In the genomic region with DNA sequence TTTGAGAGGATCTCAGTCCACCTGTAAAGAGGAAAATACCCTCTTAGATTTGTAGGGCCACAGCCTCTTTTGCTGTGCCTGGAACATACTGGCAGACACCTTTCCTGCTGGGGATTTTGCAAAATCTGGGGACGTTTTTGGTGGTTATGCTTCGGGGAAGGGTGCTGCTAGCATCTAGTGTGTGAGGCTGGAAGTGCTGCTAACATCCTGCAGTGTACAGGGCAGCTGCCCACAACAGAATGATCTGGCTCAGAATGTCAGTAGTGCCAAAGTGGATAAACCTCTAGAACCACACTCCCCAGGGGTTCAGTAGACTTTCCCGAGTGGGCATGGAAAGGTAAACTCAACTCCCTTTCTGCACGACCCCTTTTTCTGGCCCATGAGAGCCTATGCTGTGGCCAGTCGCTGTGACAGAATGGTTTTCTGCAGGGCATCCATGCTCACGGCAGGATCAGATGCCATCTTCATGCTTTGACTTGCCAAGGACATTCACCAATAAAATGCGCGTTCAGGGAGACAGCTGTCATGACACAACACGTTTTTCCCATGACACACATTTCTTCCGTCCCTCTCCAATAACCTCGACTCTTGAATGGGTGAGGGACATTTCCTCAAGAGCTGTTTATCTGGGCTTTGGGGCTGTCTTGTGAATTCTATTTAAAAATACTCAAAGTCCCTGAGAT, we compare ENCODE assay signal across 2 cellular contexts.
TF ChIP-seq lines count a peak whose summit lies in the region.

No MANE protein-coding gene starts in this region.

TF ChIP-seq in GM12878, 131 proteins besides CTCF, POLR2A, EP300 and RAD21:
- TF ChIP-seq IKZF1 (conservative IDR thresholded peaks at IDR 0.05), result no peak
- peak; percentile 10; the same call in 1 of the 2 replicates for TF ChIP-seq SMC3 (IDR thresholded peaks at IDR 0.05; ENCODE audit: borderline replicate concordance, low read length)

TF ChIP-seq in H1, 55 proteins besides CTCF, POLR2A, EP300 and RAD21:
- TF ChIP-seq ZNF274 (IDR thresholded peaks at IDR 0.05; ENCODE audit: borderline replicate concordance, extremely low read depth, low read length) (no peak), POLR2AphosphoS5 (IDR thresholded peaks at IDR 0.05; ENCODE audit: low read depth, low read length) (no peak), MAFK (IDR thresholded peaks at IDR 0.05; ENCODE audit: low read depth, low read length) (no peak)
